In genomic region chr16:89490386-89491237, GRCh38 we compare ENCODE assay signal across 8 cellular contexts. TPM values are rescaled to one million over a fixed set of nuclear protein-coding genes. Genes with fewer than 3 reads are reported as not detected.
A peak's percentile ranks its signal among the peaks of the same experiment; 100 is the strongest.
DNase-seq lines count a peak whose midpoint lies in the region; ATAC-seq lines count a peak whose summit lies in the region.

TSS of gene ANKRD11 (minus strand) at chr16:89490561. CDS start at chr16:89317019, 173,542 bp downstream.

- peaks cover 0 to 41% (median 0%) of the 10 kb centered on the region in 3 donors for H3K36me3 Mint-ChIP-seq in CD8-positive, alpha-beta memory T cell

- POLR2A ChIA-PET in CD8-positive, alpha-beta memory T cell (lab: Charles Lee), result interaction anchor here (0.6 to 3.6 kb wide), 2 partner anchors 17 to 68 kb away, joined by 3 to 31 read pairs; partner anchors contain the start of gene SPG7

- H3K27ac Mint-ChIP-seq in CD8-positive, alpha-beta memory T cell, result peak within 1 kb of the TSS; percentile 94 to 99 (median 96)

- no peaks in the 10 kb centered on the region for H3K27me3 ChIP-seq in CD8-positive, alpha-beta memory T cell (ENCODE audit: insufficient read depth, low read length, poor library complexity, severe bottlenecking)

- CTCF ChIA-PET in CD8-positive, alpha-beta memory T cell (lab: Charles Lee), result interaction anchor here (1.1 kb wide), 1 partner anchor 17 kb away, joined by 5 read pairs; the partner anchor contains the start of gene SPG7

- no peaks in the 10 kb centered on the region for H3K36me3 ChIP-seq in CD8-positive, alpha-beta memory T cell (ENCODE audit: insufficient read depth, low read length)

- H3K4me3 Mint-ChIP-seq in CD8-positive, alpha-beta memory T cell, result peak within 1 kb of the TSS; percentile 87 to 98 (median 92)

- H3K4me1 ChIP-seq in CD8-positive, alpha-beta memory T cell (ENCODE audit: insufficient read depth, low read length), result peaks cover 50% of the 10 kb centered on the region

- peaks cover 0 to 2% of the 10 kb centered on the region in 2 donors for H3K27me3 Mint-ChIP-seq in CD8-positive, alpha-beta memory T cell

- no peaks in the 10 kb centered on the region for H3K9me3 ChIP-seq in CD8-positive, alpha-beta memory T cell (ENCODE audit: low read length)

- DNase-seq in CD8-positive, alpha-beta memory T cell, result peak; percentile 96 to 100 (median 99)
- DNase-seq in HS-5 (ENCODE audit: low read depth) (peak; percentile 78), lung microvascular endothelial cell (ENCODE audit: low read depth in 2 of 2) (peak; percentile 100)
- peak; percentile 97 for DNase-seq in NK-92 treated with Interleukin-12 subunit alpha and Interleukin-12 subunit beta, amount 100 ng/mL, for 24 hours (lab: John Stamatoyannopoulos, UW)
- DNase-seq in activated CD8-positive, alpha-beta memory T cell treated with anti-CD3 and anti-CD28 coated beads for 24 hours, result peak; percentile 98
- DNase-seq in effector CD8-positive, alpha-beta T cell (lab: John Stamatoyannopoulos, UW), result peak; percentile 96
- DNase-seq in stimulated activated CD4-positive, alpha-beta T cell treated with anti-CD3 and anti-CD28 coated beads, TNF-alpha, amount 100 ng/mL, for 48 hours (ENCODE audit: low read depth in 3 of 3), result peak; percentile 95 to 99 (median 95)

- H3K4me1 Mint-ChIP-seq in CD8-positive, alpha-beta memory T cell, result peaks cover 57 to 75% (median 65%) of the 10 kb centered on the region in 3 donors

- H3K27ac ChIP-seq in CD8-positive, alpha-beta memory T cell (ENCODE audit: low read depth, low read length), result peak within 1 kb of the TSS; percentile 95

- ATAC-seq in GM19468 (IDR thresholded peaks at IDR 0.05; ENCODE audit: extremely low read depth, unreplicated experiment), result peak; percentile 89

- peaks cover 0 to 2% (median 2%) of the 10 kb centered on the region in 5 donors for H3K9me3 Mint-ChIP-seq in CD8-positive, alpha-beta memory T cell

- H3K4me3 ChIP-seq in CD8-positive, alpha-beta memory T cell (ENCODE audit: low read length), result peak within 1 kb of the TSS; percentile 93

RNA-seq across cellular contexts. Expression of gene ANKRD11, which starts in this region (rescaled TPM):
- total RNA-seq in CD8-positive, alpha-beta memory T cell, result 100 to 1,000 TPM; 130 to 150 TPM
- 39.8 TPM for polyA plus RNA-seq in CD8-positive, alpha-beta memory T cell
- total RNA-seq in lung microvascular endothelial cell, result 31.6 and 31.9 TPM in 2 replicates

Comparison
In these comparisons a context has a peak if more than half of its experiments do, and no peak if none do; other contexts are left out.
1. Peak in every context shown above with its lines: DNase-seq, ATAC-seq, H3K4me3 ChIP-seq and H3K27ac ChIP-seq.